16 cellular contexts compared by ENCODE assay signal in the genomic region with DNA sequence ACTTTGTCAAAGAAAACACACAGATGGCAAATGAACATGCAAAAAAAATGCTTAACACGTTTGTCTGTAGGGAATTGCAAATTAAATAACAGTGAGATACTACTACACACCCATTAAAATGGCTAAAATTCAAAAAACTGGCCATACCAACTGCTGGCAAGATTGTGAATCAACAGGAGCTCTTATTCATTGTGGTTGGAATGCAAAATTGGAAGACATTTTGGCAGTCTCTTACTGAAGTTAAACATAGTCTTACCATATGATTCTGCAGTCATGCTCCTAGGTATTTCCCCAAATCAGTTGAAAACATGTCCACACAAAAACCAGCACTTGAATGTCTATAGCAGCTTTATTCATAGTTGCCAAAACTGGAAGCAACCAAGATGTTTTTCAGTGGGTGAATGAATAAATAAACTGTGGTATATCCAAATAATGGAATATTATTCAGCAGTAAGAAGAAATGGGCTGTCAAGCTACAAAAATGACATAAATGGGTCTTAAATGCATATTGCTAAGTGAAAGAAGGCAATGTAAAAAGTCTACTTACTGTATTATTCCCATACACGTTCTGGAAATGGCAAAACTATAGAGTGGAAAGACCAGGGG.
DNase-seq lines count a peak whose midpoint lies in the region; ATAC-seq, FAIRE-seq and TF ChIP-seq lines count a peak whose summit lies in the region.
"Had no signal": no experiment of that assay in that cellular context is flagged by ENCODE, and none has a peak within 500 bp of the region (broad histone marks: within the 10 kb centered on the region; RNA-seq: fewer than 3 reads in every experiment).

No MANE protein-coding gene starts in this region.

- H3K4me1 Mint-ChIP-seq in MCF 10A (ENCODE audit: insufficient read depth, unreplicated experiment) (peaks cover 17% of the 10 kb centered on the region), astrocyte (ENCODE audit: low read depth, unreplicated experiment) (peaks cover 44% of the 10 kb centered on the region)
- peaks cover 0 to 10% (median 0%) of the 10 kb centered on the region in 3 donors for H3K4me1 Mint-ChIP-seq in CD8-positive, alpha-beta memory T cell
- H3K4me1 Mint-ChIP-seq: activated CD4-positive, alpha-beta T cell treated with anti-CD3 and anti-CD28 coated beads, Interleukin-2, amount 10 ng/mL, durations not matched to agents 7 days and 5 days; activated naive CD8-positive, alpha-beta T cell treated with anti-CD3 and anti-CD28 coated beads, Interleukin-2, amount 50 U/mL, for 24 hours had no signal

- intact Hi-C loops in MCF 10A (cut with micrococcal nuclease) (no loop called here), breast epithelium (cut with DNase I; ENCODE audit: low total_unique reads) (no loop called here), uterus (cut with DNase I; ENCODE audit: low total_unique reads) (no loop called here)

- no peak overlapping the region for H3K4me3 ChIP-seq in breast epithelium
- no peak overlapping the region for H3K4me3 ChIP-seq in astrocyte (ENCODE audit: insufficient read depth, low read depth, low read length)
- no peak overlapping the region for H3K4me3 ChIP-seq in uterus
- H3K4me3 ChIP-seq in CD8-positive, alpha-beta memory T cell (ENCODE audit: low read length): no peak overlapping the region
- H3K4me3 ChIP-seq: ovary had no signal

- CTCF ChIA-PET in MCF 10A (lab: Yijun Ruan, JAX): interaction anchor here (0.6 to 1.6 kb wide), 4 partner anchors 79 to 303 kb away, joined by 3 to 6 read pairs (median 3); no protein-coding TSS in a partner anchor
- CTCF ChIA-PET in CD8-positive, alpha-beta memory T cell (lab: Charles Lee): no interaction called here

- ATAC-seq in GM19351 (IDR thresholded peaks at IDR 0.05; ENCODE audit: unreplicated experiment): no peak
- ATAC-seq: activated naive CD8-positive, alpha-beta T cell treated with anti-CD3 and anti-CD28 coated beads, Interleukin-2, amount 50 U/mL, for 24 hours had no signal

- H3K9me3 Mint-ChIP-seq in MCF 10A (ENCODE audit: unreplicated experiment): no peaks in the 10 kb centered on the region
- H3K9me3 Mint-ChIP-seq in astrocyte (ENCODE audit: unreplicated experiment): no peaks in the 10 kb centered on the region
- H3K9me3 Mint-ChIP-seq in CD8-positive, alpha-beta memory T cell: no peaks in the 10 kb centered on the region
- H3K9me3 Mint-ChIP-seq: activated CD4-positive, alpha-beta T cell treated with anti-CD3 and anti-CD28 coated beads, Interleukin-2, amount 10 ng/mL, durations not matched to agents 7 days and 5 days; activated naive CD8-positive, alpha-beta T cell treated with anti-CD3 and anti-CD28 coated beads, Interleukin-2, amount 50 U/mL, for 24 hours had no signal

- H3K4me1 ChIP-seq in breast epithelium: no peaks in the 10 kb centered on the region
- H3K4me1 ChIP-seq in astrocyte (ENCODE audit: insufficient read depth, low read length): no peaks in the 10 kb centered on the region
- peaks cover 0 to 12% of the 10 kb centered on the region in 2 donors for H3K4me1 ChIP-seq in uterus
- no peaks in the 10 kb centered on the region for H3K4me1 ChIP-seq in CD8-positive, alpha-beta memory T cell (ENCODE audit: insufficient read depth, low read length)

- no peak overlapping the region for H2AFZ ChIP-seq in astrocyte (ENCODE audit: low read depth, low read length)

- H4K20me1 ChIP-seq in astrocyte (ENCODE audit: insufficient read depth, low read length): no peaks in the 10 kb centered on the region

- no peaks in the 10 kb centered on the region for H3K27me3 ChIP-seq in breast epithelium
- H3K27me3 ChIP-seq in astrocyte (ENCODE audit: insufficient read depth, low read length): no peaks in the 10 kb centered on the region
- H3K27me3 ChIP-seq in uterus: no peaks in the 10 kb centered on the region
- no peaks in the 10 kb centered on the region for H3K27me3 ChIP-seq in CD8-positive, alpha-beta memory T cell (ENCODE audit: insufficient read depth, low read length, poor library complexity, severe bottlenecking)
- H3K27me3 ChIP-seq: ovary had no signal

- no peaks in the 10 kb centered on the region for H3K27me3 Mint-ChIP-seq in MCF 10A (ENCODE audit: insufficient read depth, unreplicated experiment)
- no peaks in the 10 kb centered on the region for H3K27me3 Mint-ChIP-seq in astrocyte (ENCODE audit: low read depth, unreplicated experiment)
- no peaks in the 10 kb centered on the region for H3K27me3 Mint-ChIP-seq in CD8-positive, alpha-beta memory T cell
- H3K27me3 Mint-ChIP-seq: activated CD4-positive, alpha-beta T cell treated with anti-CD3 and anti-CD28 coated beads, Interleukin-2, amount 10 ng/mL, durations not matched to agents 7 days and 5 days; activated naive CD8-positive, alpha-beta T cell treated with anti-CD3 and anti-CD28 coated beads, Interleukin-2, amount 50 U/mL, for 24 hours had no signal

- BruUV-seq in MCF 10A (replicated peaks; lab: Mats Ljungman, UMichigan): no TSS peak

- POLR2A ChIA-PET in MCF 10A (lab: Yijun Ruan, JAX): interaction anchor here (1.1 kb wide), 2 partner anchors 23 to 93 kb away, joined by 3 read pairs; no protein-coding TSS in a partner anchor
- POLR2A ChIA-PET in CD8-positive, alpha-beta memory T cell (lab: Charles Lee): no interaction called here

- H3K27ac ChIP-seq in breast epithelium: no peak overlapping the region
- H3K27ac ChIP-seq in astrocyte (ENCODE audit: low read depth, low read length): peak overlapping the region; percentile 60
- no peak overlapping the region for H3K27ac ChIP-seq in uterus
- no peak overlapping the region for H3K27ac ChIP-seq in CD8-positive, alpha-beta memory T cell (ENCODE audit: low read depth, low read length)
- H3K27ac ChIP-seq: ovary had no signal

- H3K27ac Mint-ChIP-seq in MCF 10A (ENCODE audit: low read depth, unreplicated experiment) (peak overlapping the region; percentile 85), astrocyte (ENCODE audit: unreplicated experiment) (peak overlapping the region; percentile 90)
- peak overlapping the region in 1 of 8 donors; percentile 8 for H3K27ac Mint-ChIP-seq in CD8-positive, alpha-beta memory T cell
- H3K27ac Mint-ChIP-seq: activated CD4-positive, alpha-beta T cell treated with anti-CD3 and anti-CD28 coated beads, Interleukin-2, amount 10 ng/mL, durations not matched to agents 7 days and 5 days; activated naive CD8-positive, alpha-beta T cell treated with anti-CD3 and anti-CD28 coated beads, Interleukin-2, amount 50 U/mL, for 24 hours had no signal

- TF ChIP-seq POLR2A in breast epithelium (IDR thresholded peaks at IDR 0.05) (no peak), uterus (IDR thresholded peaks at IDR 0.05) (no peak)

- H3K36me3 ChIP-seq in breast epithelium (no peaks in the 10 kb centered on the region), astrocyte (ENCODE audit: insufficient read depth, low read length) (no peaks in the 10 kb centered on the region), uterus (no peaks in the 10 kb centered on the region)
- H3K36me3 ChIP-seq in CD8-positive, alpha-beta memory T cell (ENCODE audit: insufficient read depth, low read length): no peaks in the 10 kb centered on the region
- H3K36me3 ChIP-seq: ovary had no signal

- H3K9me3 ChIP-seq in breast epithelium: no peaks in the 10 kb centered on the region
- no peaks in the 10 kb centered on the region for H3K9me3 ChIP-seq in astrocyte (ENCODE audit: insufficient read depth, low read depth, low read length)
- no peaks in the 10 kb centered on the region for H3K9me3 ChIP-seq in uterus
- no peaks in the 10 kb centered on the region for H3K9me3 ChIP-seq in CD8-positive, alpha-beta memory T cell (ENCODE audit: low read length)
- H3K9me3 ChIP-seq: ovary had no signal

- no peak overlapping the region for H3K9ac ChIP-seq in astrocyte (ENCODE audit: low read length)

- H3K4me3 Mint-ChIP-seq in MCF 10A (ENCODE audit: unreplicated experiment) (no peak overlapping the region), astrocyte (ENCODE audit: unreplicated experiment) (no peak overlapping the region)
- H3K4me3 Mint-ChIP-seq in CD8-positive, alpha-beta memory T cell: no peak overlapping the region
- H3K4me3 Mint-ChIP-seq: activated CD4-positive, alpha-beta T cell treated with anti-CD3 and anti-CD28 coated beads, Interleukin-2, amount 10 ng/mL, durations not matched to agents 7 days and 5 days; activated naive CD8-positive, alpha-beta T cell treated with anti-CD3 and anti-CD28 coated beads, Interleukin-2, amount 50 U/mL, for 24 hours had no signal

- FAIRE-seq in astrocyte (lab: Jason Lieb, UNC): peak; percentile 39
- FAIRE-seq: colon had no signal

- DNase-seq in MCF 10A (ENCODE audit: unreplicated experiment) (peak; percentile 60), breast epithelium (ENCODE audit: low spot score in 2 of 2) (no peak), astrocyte (ENCODE audit: low read depth) (peak; percentile 93), fibroblast of the conjunctiva (ENCODE audit: low read depth) (peak; percentile 70), NCI-H1436 treated with DMSO at 0.1 percent for 48 hours (lab: John Stamatoyannopoulos, UW) (no peak), uterus (no peak)
- DNase-seq in CD8-positive, alpha-beta memory T cell: no peak
- DNase-seq: 8988T; activated CD4-positive, alpha-beta T cell treated with anti-CD3 and anti-CD28 coated beads, Interleukin-2, amount 10 ng/mL, durations not matched to agents 7 days and 5 days; activated naive CD8-positive, alpha-beta T cell treated with anti-CD3 and anti-CD28 coated beads, Interleukin-2, amount 50 U/mL, for 24 hours; activated T-cell treated with anti-CD3 and anti-CD28 coated beads, Interleukin-2, amount 50 U/mL, for 1 hour; hypothalamus; ovary; SHP77 had no signal

- H3K36me3 Mint-ChIP-seq in MCF 10A (ENCODE audit: insufficient read depth, unreplicated experiment) (peaks cover 7% of the 10 kb centered on the region), astrocyte (ENCODE audit: low read depth, unreplicated experiment) (no peaks in the 10 kb centered on the region)
- no peaks in the 10 kb centered on the region for H3K36me3 Mint-ChIP-seq in CD8-positive, alpha-beta memory T cell

- peak overlapping the region; percentile 31 for H3K4me2 ChIP-seq in astrocyte (ENCODE audit: low read length)

- TF ChIP-seq CTCF in MCF 10A (IDR thresholded peaks at IDR 0.05; ENCODE audit: unreplicated experiment) (no peak), breast epithelium (IDR thresholded peaks at IDR 0.05) (no peak), astrocyte (IDR thresholded peaks at IDR 0.05; ENCODE audit: insufficient read depth, low read depth, low read length) (no peak), uterus (IDR thresholded peaks at IDR 0.05) (no peak)

- peaks cover 10% of the 10 kb centered on the region for H3K79me2 ChIP-seq in astrocyte (ENCODE audit: insufficient read depth, low read length)

Comparison
In these comparisons a context has a peak if more than half of its experiments do, and no peak if none do; other contexts are left out.
1. DNase-seq: peak in MCF 10A (single experiment), astrocyte (single experiment) and fibroblast of the conjunctiva (single experiment); none in breast epithelium (0 of 2), NCI-H1436 treated with DMSO at 0.1 percent for 48 hours (single experiment), uterus (0 of 2) and CD8-positive, alpha-beta memory T cell (0 of 5).